8 cellular contexts compared by ENCODE assay signal in the genomic region with DNA sequence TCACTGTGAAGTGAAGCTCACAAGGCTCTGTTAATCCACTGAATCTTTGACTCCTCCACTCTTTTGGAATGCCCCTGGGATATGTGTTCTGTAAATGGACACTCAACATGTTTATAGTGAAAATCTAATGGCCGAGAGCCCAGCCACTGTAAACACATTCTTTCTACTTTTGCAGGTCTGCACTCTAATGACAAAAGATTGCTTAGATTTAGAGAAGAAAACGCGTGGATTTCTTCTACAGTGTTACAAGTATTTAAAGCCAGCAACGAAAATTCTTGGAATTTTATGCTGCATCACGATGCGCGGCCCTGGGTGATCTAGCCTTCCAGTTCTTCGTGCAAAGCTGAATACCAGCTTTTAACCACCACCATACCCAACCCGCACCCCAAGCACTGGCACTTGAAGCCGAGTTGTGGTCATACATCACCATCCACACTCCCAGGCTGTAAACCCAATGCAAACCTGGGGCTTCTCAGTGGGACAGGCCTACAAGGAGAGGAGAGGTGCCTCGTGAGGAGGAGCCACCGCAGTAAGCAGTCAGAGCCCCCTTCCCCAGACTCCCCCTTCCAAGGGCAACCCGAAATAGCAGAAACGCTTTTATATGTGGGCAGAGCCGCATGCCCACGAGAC. TPM values are rescaled to one million over a fixed set of nuclear protein-coding genes. Genes with fewer than 3 reads are reported as not detected.
DNase-seq lines count a peak whose midpoint lies in the region; ATAC-seq, FAIRE-seq and TF ChIP-seq lines count a peak whose summit lies in the region.

No MANE protein-coding gene starts in this region.

- H3K27ac Mint-ChIP-seq in activated naive CD4-positive, alpha-beta T cell treated with anti-CD3 and anti-CD28 coated beads, Interleukin-2, amount 10 ng/mL, durations not matched to agents 7 days and 5 days, result peak overlapping the region; percentile 69
- peak overlapping the region; percentile 62 for H3K27ac Mint-ChIP-seq in astrocyte (ENCODE audit: unreplicated experiment)

- H3K27me3 ChIP-seq in astrocyte (ENCODE audit: insufficient read depth, low read length) (peaks cover 14% of the 10 kb centered on the region), right lobe of liver (no peaks in the 10 kb centered on the region)

- H3K4me1 ChIP-seq in astrocyte (ENCODE audit: insufficient read depth, low read length) (peaks cover 7% of the 10 kb centered on the region), right lobe of liver (peaks cover 0 to 30% (median 12%) of the 10 kb centered on the region in 4 donors)

- intact Hi-C loops in right lobe of liver (cut with DNase I), result loop anchor here in 1 of 2 donors (10.0 kb wide), 1 partner anchor 208 kb away; no protein-coding TSS in a partner anchor

- peaks cover 5% of the 10 kb centered on the region for H4K20me1 ChIP-seq in astrocyte (ENCODE audit: insufficient read depth, low read length)

- H3K4me3 ChIP-seq in astrocyte (ENCODE audit: insufficient read depth, low read depth, low read length), result peak overlapping the region; percentile 85
- H3K4me3 ChIP-seq in right lobe of liver, result peak overlapping the region; percentile 56 to 92 (median 83)

- peak overlapping the region; percentile 99 for H3K4me2 ChIP-seq in astrocyte (ENCODE audit: low read length)

- peak overlapping the region; percentile 94 for H3K4me3 Mint-ChIP-seq in activated naive CD4-positive, alpha-beta T cell treated with anti-CD3 and anti-CD28 coated beads, Interleukin-2, amount 10 ng/mL, durations not matched to agents 7 days and 5 days
- peak overlapping the region; percentile 81 for H3K4me3 Mint-ChIP-seq in astrocyte (ENCODE audit: unreplicated experiment)

- ATAC-seq in right lobe of liver, result no peak
- ATAC-seq in HG02981 (IDR thresholded peaks at IDR 0.05; ENCODE audit: unreplicated experiment), result no peak
- no peak for ATAC-seq in esophagus mucosa
- no peak for ATAC-seq in GM18907 (IDR thresholded peaks at IDR 0.05; ENCODE audit: unreplicated experiment)

- 94% methylated on average over 8 of the region's 16 CpGs for WGBS in right lobe of liver (ENCODE audit: insufficient coverage, low coverage, low lambda C conversion rate, missing lambda C conversion rate)

- peak overlapping the region; percentile 98 for H2AFZ ChIP-seq in astrocyte (ENCODE audit: low read depth, low read length)

- no peak for DNase-seq in activated naive CD4-positive, alpha-beta T cell treated with anti-CD3 and anti-CD28 coated beads, Interleukin-2, amount 10 ng/mL, durations not matched to agents 7 days and 5 days
- no peak for DNase-seq in activated naive CD4-positive, alpha-beta T cell (lab: John Stamatoyannopoulos, UW)
- no peak for DNase-seq in astrocyte (ENCODE audit: low read depth)
- DNase-seq in right lobe of liver, result no peak
- DNase-seq in ureter (ENCODE audit: low spot score), result peak; percentile 46

- H3K9me3 Mint-ChIP-seq in activated naive CD4-positive, alpha-beta T cell treated with anti-CD3 and anti-CD28 coated beads, Interleukin-2, amount 10 ng/mL, durations not matched to agents 7 days and 5 days, result no peaks in the 10 kb centered on the region
- H3K9me3 Mint-ChIP-seq in astrocyte (ENCODE audit: unreplicated experiment), result no peaks in the 10 kb centered on the region

- TF ChIP-seq CTCF in astrocyte (IDR thresholded peaks at IDR 0.05; ENCODE audit: insufficient read depth, low read depth, low read length) (no peak), right lobe of liver (IDR thresholded peaks at IDR 0.05) (no peak)

- H3K27me3 Mint-ChIP-seq in activated naive CD4-positive, alpha-beta T cell treated with anti-CD3 and anti-CD28 coated beads, Interleukin-2, amount 10 ng/mL, durations not matched to agents 7 days and 5 days, result peaks cover 55% of the 10 kb centered on the region
- H3K27me3 Mint-ChIP-seq in astrocyte (ENCODE audit: low read depth, unreplicated experiment), result peaks cover 39% of the 10 kb centered on the region

- peak; percentile 23 for FAIRE-seq in astrocyte (lab: Jason Lieb, UNC)

- H3K9me3 ChIP-seq in astrocyte (ENCODE audit: insufficient read depth, low read depth, low read length) (no peaks in the 10 kb centered on the region), right lobe of liver (no peaks in the 10 kb centered on the region)

- H3K79me2 ChIP-seq in astrocyte (ENCODE audit: insufficient read depth, low read length), result peaks cover 6% of the 10 kb centered on the region

- peaks cover 11% of the 10 kb centered on the region for H3K4me1 Mint-ChIP-seq in activated naive CD4-positive, alpha-beta T cell treated with anti-CD3 and anti-CD28 coated beads, Interleukin-2, amount 10 ng/mL, durations not matched to agents 7 days and 5 days
- peaks cover 3% of the 10 kb centered on the region for H3K4me1 Mint-ChIP-seq in astrocyte (ENCODE audit: low read depth, unreplicated experiment)

- H3K27ac ChIP-seq in astrocyte (ENCODE audit: low read depth, low read length) (peak overlapping the region; percentile 40), right lobe of liver (peak overlapping the region; percentile 94 to 99 (median 99))

- no peak for TF ChIP-seq POLR2A in right lobe of liver (IDR thresholded peaks at IDR 0.05)

- CTCF ChIA-PET in activated naive CD4-positive, alpha-beta T cell treated with anti-CD3 and anti-CD28 coated beads, Interleukin-2, amount 10 ng/mL, durations not matched to agents 7 days and 5 days (lab: Charles Lee), result interaction anchor here (1.1 kb wide), 1 partner anchor 882 kb away, joined by 3 read pairs; no protein-coding TSS in a partner anchor

- H3K36me3 ChIP-seq in astrocyte (ENCODE audit: insufficient read depth, low read length), result no peaks in the 10 kb centered on the region
- no peaks in the 10 kb centered on the region for H3K36me3 ChIP-seq in right lobe of liver

- peaks cover 4% of the 10 kb centered on the region for H3K36me3 Mint-ChIP-seq in activated naive CD4-positive, alpha-beta T cell treated with anti-CD3 and anti-CD28 coated beads, Interleukin-2, amount 10 ng/mL, durations not matched to agents 7 days and 5 days
- no peaks in the 10 kb centered on the region for H3K36me3 Mint-ChIP-seq in astrocyte (ENCODE audit: low read depth, unreplicated experiment)

- H3K9ac ChIP-seq in astrocyte (ENCODE audit: low read length), result peak overlapping the region; percentile 94

RNA-seq across cellular contexts. Expression of gene FOXO3, which starts 3.7 kb away (rescaled TPM):
- total RNA-seq in astrocyte (35.0 and 37.3 TPM in 2 replicates), right lobe of liver (10 to 100 TPM; 18.1 to 45.2 (median 23.8) TPM), ureter (66.7 TPM), esophagus mucosa (29.3 TPM)
